ENCODE assay signal across 14 cellular contexts in the genomic region with DNA sequence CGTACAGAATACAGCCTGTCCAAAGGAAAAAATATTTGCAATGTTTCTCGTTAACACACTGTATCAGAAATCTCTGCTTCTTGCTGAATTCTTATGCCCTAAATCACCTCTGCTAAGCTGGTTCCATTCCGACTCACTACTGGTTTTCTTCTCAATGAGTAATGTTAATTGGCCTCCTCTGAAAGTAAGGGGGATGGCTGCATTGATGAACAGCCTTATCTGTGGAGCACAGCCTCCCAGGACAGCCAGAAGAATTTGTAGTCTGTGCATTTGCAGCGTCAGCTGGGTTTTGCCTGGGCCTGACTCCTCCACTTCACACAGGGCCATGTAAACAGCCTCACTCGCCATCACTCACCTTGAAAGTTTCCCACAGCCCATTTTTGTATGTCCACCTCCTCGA.
DNase-seq lines count a peak whose midpoint lies in the region; ATAC-seq, FAIRE-seq and TF ChIP-seq lines count a peak whose summit lies in the region.
"Had no signal": no experiment of that assay in that cellular context is flagged by ENCODE, and none has a peak within 500 bp of the region (broad histone marks: within the 10 kb centered on the region; RNA-seq: fewer than 3 reads in every experiment).

No MANE protein-coding gene starts in this region.

- peak overlapping the region; percentile 18; the same call in 1 of the 2 replicates for H3K27ac Mint-ChIP-seq in GM23338
- H3K27ac Mint-ChIP-seq: activated CD4-positive, alpha-beta memory T cell treated with anti-CD3 and anti-CD28 coated beads, Interleukin-2, amount 10 ng/mL, durations not matched to agents 7 days and 5 days; CD4-positive, CD25-positive, alpha-beta regulatory T cell had no signal

- no peak overlapping the region for H3K9ac ChIP-seq in GM12878 (ENCODE audit: control insufficient read depth, insufficient read depth, low read length)
- H3K9ac ChIP-seq: parathyroid adenoma had no signal

- H3F3A ChIP-seq in GM23338 (replicated peaks; ENCODE audit: low read depth), result no peaks in the 10 kb centered on the region

- no TSS peak for BruUV-seq in GM12878 (replicated peaks; lab: Mats Ljungman, UMichigan)

- H3K9me3 Mint-ChIP-seq in GM23338, result no peaks in the 10 kb centered on the region
- H3K9me3 Mint-ChIP-seq: activated CD4-positive, alpha-beta memory T cell treated with anti-CD3 and anti-CD28 coated beads, Interleukin-2, amount 10 ng/mL, durations not matched to agents 7 days and 5 days had no signal

- POLR2A ChIA-PET in AG04449 (lab: Yijun Ruan, JAX) (interaction anchor here (0.6 kb wide), 1 partner anchor 34 kb away, joined by 3 read pairs; no protein-coding TSS in a partner anchor), GM12878 (lab: Charles Lee) (no interaction called here)

- H3K4me3 ChIP-seq in AG04449 (ENCODE audit: low read depth, low read length) (peak overlapping the region; percentile 3; the same call in 1 of the 2 replicates), GM23338 (no peak overlapping the region), GM12878 (no peak overlapping the region), left lung (no peak overlapping the region), vagina (no peak overlapping the region)

- no peaks in the 10 kb centered on the region for H4K20me1 ChIP-seq in GM23338 (replicated peaks; ENCODE audit: insufficient read depth)
- no peaks in the 10 kb centered on the region for H4K20me1 ChIP-seq in GM12878 (ENCODE audit: control insufficient read depth, insufficient read depth)

- no peak for TF ChIP-seq RAD21 in GM12878 (IDR thresholded peaks at IDR 0.05; ENCODE audit: insufficient read depth, low read depth, low read length)

- H3K4me1 ChIP-seq in GM23338 (ENCODE audit: insufficient read depth) (peaks cover 8% of the 10 kb centered on the region; the same call in 1 of the 2 replicates), GM12878 (ENCODE audit: control insufficient read depth, insufficient read depth, low read length) (no peaks in the 10 kb centered on the region), left lung (no peaks in the 10 kb centered on the region), vagina (no peaks in the 10 kb centered on the region)
- H3K4me1 ChIP-seq: parathyroid adenoma had no signal

- H3K4me2 ChIP-seq in GM23338 (no peak overlapping the region), GM12878 (ENCODE audit: control insufficient read depth, insufficient read depth) (no peak overlapping the region)

- H3K9me2 ChIP-seq in GM23338 (ENCODE audit: insufficient read depth), result no peaks in the 10 kb centered on the region

- H3K36me3 Mint-ChIP-seq in GM23338 (ENCODE audit: low read depth), result no peaks in the 10 kb centered on the region
- H3K36me3 Mint-ChIP-seq: CD4-positive, CD25-positive, alpha-beta regulatory T cell had no signal

- H3K79me2 ChIP-seq in GM23338 (replicated peaks; ENCODE audit: insufficient read depth) (no peaks in the 10 kb centered on the region), GM12878 (ENCODE audit: control insufficient read depth, insufficient read depth, low read length) (no peaks in the 10 kb centered on the region)
- H3K79me2 ChIP-seq: parathyroid adenoma had no signal

- TF ChIP-seq CTCF in AG04449 (IDR thresholded peaks at IDR 0.05; ENCODE audit: insufficient read depth, low read length, missing control alignments), result no peak
- no peak for TF ChIP-seq CTCF in GM23338 (conservative IDR thresholded peaks at IDR 0.05; ENCODE audit: low read depth in 2 of 2)
- no peak for TF ChIP-seq CTCF in GM12878 (IDR thresholded peaks at IDR 0.05 in 2 of 3, conservative IDR thresholded peaks at IDR 0.05 in 1 of 3; ENCODE audit: control insufficient read depth in 2 of 3, extremely low read depth in 1 of 3, insufficient read depth in 1 of 3, low read depth in 3 of 3, low read length in 3 of 3)
- TF ChIP-seq CTCF in left lung (IDR thresholded peaks at IDR 0.05), result no peak
- TF ChIP-seq CTCF in vagina (IDR thresholded peaks at IDR 0.05), result no peak

- 32% methylated on average over 6 of the region's 6 CpGs for WGBS in GM12878 (ENCODE audit: insufficient coverage, insufficient replicate concordance, low lambda C conversion rate, missing lambda C conversion rate)

- DNase-seq in AG04449 (ENCODE audit: low read depth, low spot score) (peak; percentile 74), GM23338 (ENCODE audit: low spot score) (peak; percentile 11), GM12878 (ENCODE audit: low read depth, low spot score) (no peak), left lung (no peak), mucosa of gallbladder (ENCODE audit: low spot score) (no peak), DMS153 treated with DMSO at 0.1 percent for 48 hours (lab: John Stamatoyannopoulos, UW; ENCODE audit: unreplicated experiment) (no peak), vagina (ENCODE audit: extremely low spot score in 2 of 2) (no peak)
- DNase-seq: activated CD4-positive, alpha-beta memory T cell treated with anti-CD3 and anti-CD28 coated beads, Interleukin-2, amount 10 ng/mL, durations not matched to agents 7 days and 5 days; CD4-positive, CD25-positive, alpha-beta regulatory T cell; kidney; NCI-H1417 treated with DMSO at 0.1 percent for 48 hours had no signal

- SMC1A ChIA-PET in GM12878 (lab: Charles Lee; ENCODE audit: uncharacterized antibody, unreplicated experiment), result no interaction called here

- TF ChIP-seq EP300 in GM12878 (IDR thresholded peaks at IDR 0.05; ENCODE audit: borderline replicate concordance in 1 of 2, control insufficient read depth in 1 of 2, low read depth in 2 of 2, low read length in 2 of 2), result no peak

- intact Hi-C loops in GM12878 (cut with micrococcal nuclease; ENCODE audit: unreplicated experiment) (no loop called here), left lung (cut with DNase I) (no loop called here), vagina (cut with DNase I) (no loop called here)

- RAD21 ChIA-PET in GM12878 (lab: Charles Lee; ENCODE audit: unreplicated experiment), result no interaction called here

- H3K27ac ChIP-seq in GM23338 (ENCODE audit: low read depth), result no peak overlapping the region
- H3K27ac ChIP-seq in GM12878 (ENCODE audit: control insufficient read depth, insufficient read depth), result no peak overlapping the region
- no peak overlapping the region for H3K27ac ChIP-seq in left lung
- no peak overlapping the region for H3K27ac ChIP-seq in vagina
- H3K27ac ChIP-seq: HL-60, parathyroid adenoma had no signal

- H3K36me3 ChIP-seq in GM23338 (ENCODE audit: insufficient read depth), result no peaks in the 10 kb centered on the region
- no peaks in the 10 kb centered on the region for H3K36me3 ChIP-seq in GM12878 (ENCODE audit: control insufficient read depth in 2 of 2, insufficient read depth in 2 of 2, low read length in 1 of 2)
- no peaks in the 10 kb centered on the region for H3K36me3 ChIP-seq in left lung
- H3K36me3 ChIP-seq in vagina, result no peaks in the 10 kb centered on the region

- H3K9me3 ChIP-seq in GM12878 (replicated peaks; ENCODE audit: control insufficient read depth, insufficient read depth, low read length) (no peaks in the 10 kb centered on the region; the same call in 1 of the 3 replicates), left lung (no peaks in the 10 kb centered on the region), vagina (no peaks in the 10 kb centered on the region)

- no peaks in the 10 kb centered on the region for H3K27me3 ChIP-seq in GM23338 (ENCODE audit: insufficient read depth)
- no peaks in the 10 kb centered on the region for H3K27me3 ChIP-seq in GM12878 (replicated peaks in 1 of 2; ENCODE audit: control insufficient read depth in 2 of 2, insufficient read depth in 2 of 2, low read length in 1 of 2)
- H3K27me3 ChIP-seq in left lung, result no peaks in the 10 kb centered on the region
- H3K27me3 ChIP-seq in vagina, result no peaks in the 10 kb centered on the region

- H3K27me3 Mint-ChIP-seq in GM23338 (ENCODE audit: insufficient read depth, low read depth, poor library complexity), result peaks cover 2% of the 10 kb centered on the region

- peaks cover 9% of the 10 kb centered on the region for H3K4me1 Mint-ChIP-seq in GM23338

- FAIRE-seq in GM12878 (lab: Jason Lieb, UNC), result no peak
- FAIRE-seq: kidney had no signal

- ATAC-seq in GM23338 (peak; percentile 50; the same call in 1 of the 3 replicates), GM12878 (peak; percentile 27; the same call in 2 of the 3 replicates), left lung (peak; percentile 35), HG03280 (IDR thresholded peaks at IDR 0.05; ENCODE audit: unreplicated experiment) (no peak)

- CTCF ChIA-PET in AG04449 (lab: Yijun Ruan, JAX), result no interaction called here
- CTCF ChIA-PET in GM12878 (lab: Yijun Ruan, JAX), result no interaction called here

- in situ Hi-C loops in GM12878 (cut with MboI), result no loop called here

- H2AFZ ChIP-seq in GM23338, result peak overlapping the region; percentile 60; the same call in 1 of the 2 replicates
- H2AFZ ChIP-seq in GM12878 (ENCODE audit: control insufficient read depth, low read depth, low read length), result no peak overlapping the region
- H2AFZ ChIP-seq: parathyroid adenoma had no signal

- H3K4me3 Mint-ChIP-seq in GM23338, result no peak overlapping the region
- H3K4me3 Mint-ChIP-seq: activated CD4-positive, alpha-beta memory T cell treated with anti-CD3 and anti-CD28 coated beads, Interleukin-2, amount 10 ng/mL, durations not matched to agents 7 days and 5 days; CD4-positive, CD25-positive, alpha-beta regulatory T cell had no signal

- TF ChIP-seq POLR2A in GM12878 (IDR thresholded peaks at IDR 0.05; ENCODE audit: low read depth, low read length) (no peak), vagina (IDR thresholded peaks at IDR 0.05) (no peak)

TF ChIP-seq in GM12878, 131 proteins besides CTCF, POLR2A, EP300 and RAD21 (continues in another document):
- TF ChIP-seq, protein P1, sequence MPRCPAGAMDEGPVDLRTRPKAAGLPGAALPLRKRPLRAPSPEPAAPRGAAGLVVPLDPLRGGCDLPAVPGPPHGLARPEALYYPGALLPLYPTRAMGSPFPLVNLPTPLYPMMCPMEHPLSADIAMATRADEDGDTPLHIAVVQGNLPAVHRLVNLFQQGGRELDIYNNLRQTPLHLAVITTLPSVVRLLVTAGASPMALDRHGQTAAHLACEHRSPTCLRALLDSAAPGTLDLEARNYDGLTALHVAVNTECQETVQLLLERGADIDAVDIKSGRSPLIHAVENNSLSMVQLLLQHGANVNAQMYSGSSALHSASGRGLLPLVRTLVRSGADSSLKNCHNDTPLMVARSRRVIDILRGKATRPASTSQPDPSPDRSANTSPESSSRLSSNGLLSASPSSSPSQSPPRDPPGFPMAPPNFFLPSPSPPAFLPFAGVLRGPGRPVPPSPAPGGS (IDR thresholded peaks at IDR 0.05; ENCODE audit: borderline replicate concordance, insufficient read depth, low read depth, low read length, poor library complexity, severe bottlenecking), result no peak
- TF ChIP-seq ZZZ3 (IDR thresholded peaks at IDR 0.05; ENCODE audit: control insufficient read depth, insufficient read length, low read depth) (no peak), MEF2A (IDR thresholded peaks at IDR 0.05; ENCODE audit: insufficient read depth, low read depth, low read length) (no peak)

Comparison
In these comparisons a context has a peak if more than half of its experiments do, and no peak if none do; other contexts are left out.
1. DNase-seq: peak in AG04449 (single experiment) and GM23338 (single experiment); none in GM12878 (single experiment), left lung (0 of 2), mucosa of gallbladder (single experiment), DMS153 treated with DMSO at 0.1 percent for 48 hours (single experiment) and vagina (0 of 2).